Comparison of ENCODE assay signal across 28 cellular contexts in the genomic region with DNA sequence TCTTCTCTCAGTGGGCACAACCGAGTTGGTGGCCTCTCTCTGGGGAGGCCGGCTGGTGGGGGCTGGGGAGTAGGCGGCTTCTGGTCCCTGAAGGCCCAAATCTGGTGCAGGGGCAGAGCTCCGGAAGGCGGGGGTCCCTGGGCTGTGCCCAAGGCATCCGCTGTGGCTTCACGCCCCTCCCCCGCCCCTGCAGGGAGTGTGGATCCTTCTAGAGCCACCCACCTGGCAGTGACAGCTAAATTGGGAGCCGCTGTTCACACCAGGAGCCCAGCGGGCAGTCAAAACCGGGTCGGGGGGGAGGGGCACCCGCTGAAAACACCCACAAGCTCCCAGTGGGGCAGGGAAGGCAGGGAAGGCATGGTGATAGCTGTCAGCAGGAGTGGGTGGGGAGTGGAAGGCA. TPM values are rescaled to one million over a fixed set of nuclear protein-coding genes. Genes with fewer than 3 reads are reported as not detected.
"Had no signal": no experiment of that assay in that cellular context is flagged by ENCODE, and none has a peak within 500 bp of the region (broad histone marks: within the 10 kb centered on the region; RNA-seq: fewer than 3 reads in every experiment).

No MANE protein-coding gene starts in this region.

- H3K36me3 ChIP-seq: brain microvascular endothelial cell, breast epithelium had no signal

- H3K9me3 ChIP-seq: body of pancreas, breast epithelium had no signal

- H3K27me3 ChIP-seq: body of pancreas, breast epithelium had no signal

- DNase-seq: activated B cell treated with CpG ODN at 0.5 μM for 24 hours; activated CD4-positive, alpha-beta memory T cell treated with anti-CD3 and anti-CD28 coated beads for 36 hours; activated CD4-positive, alpha-beta T cell treated with anti-CD3 and anti-CD28 coated beads for 4 hours; activated CD4-positive, alpha-beta T cell treated with anti-CD3 and anti-CD28 coated beads, Interleukin-2, amount 10 ng/mL, durations not matched to agents 24 days and 14 days; activated CD4-positive, alpha-beta T cell treated with anti-CD3 and anti-CD28 coated beads, Interleukin-2, amount 50 U/mL, for 1 hour; activated CD4-positive, alpha-beta T cell treated with anti-CD3 and anti-CD28 coated beads, Interleukin-2, amount 50 U/mL, for 4 hours; activated CD4-positive, CD25-positive, alpha-beta regulatory T cell treated with anti-CD3 and anti-CD28 coated beads, Interleukin-2, amount 50 U/mL, for 72 hours; activated CD8-positive, alpha-beta memory T cell treated with anti-CD3 and anti-CD28 coated beads, Interleukin-2, amount 50 U/mL, for 4 hours; activated CD8-positive, alpha-beta T cell treated with anti-CD3 and anti-CD28 coated beads for 36 hours; activated effector memory CD4-positive, alpha-beta T cell treated with Interleukin-2 at 50 U/mL for 16 hours; activated gamma-delta T cell; activated naive CD4-positive, alpha-beta T cell treated with anti-CD3 and anti-CD28 coated beads, Interleukin-2, amount 10 ng/mL, durations not matched to agents 7 days and 5 days; activated naive CD4-positive, alpha-beta T cell treated with Interleukin-2 at 50 U/mL for 16 hours; activated naive CD8-positive, alpha-beta T cell treated with anti-CD3 and anti-CD28 coated beads, Interleukin-2, amount 10 ng/mL, durations not matched to agents 7 days and 5 days; activated naive CD8-positive, alpha-beta T cell treated with anti-CD3 and anti-CD28 coated beads, Interleukin-2, amount 50 U/mL, for 24 hours; activated T-cell treated with anti-CD3 and anti-CD28 coated beads for 4 hours; activated T-cell treated with anti-CD3 and anti-CD28 coated beads, Interleukin-2, amount 50 U/mL, for 1 hour; activated T-cell treated with anti-CD3 and anti-CD28 coated beads, Interleukin-2, amount 50 U/mL, for 4 hours; activated T-cell treated with anti-CD3 and anti-CD28 coated beads, Interleukin-2, amount 50 U/mL, for 72 hours; aorta; body of pancreas; brain microvascular endothelial cell; central memory CD4-positive, alpha-beta T cell; T-helper 1 cell; T-helper 2 cell; T-helper 9 cell had no signal

- H3K27ac ChIP-seq: body of pancreas, brain microvascular endothelial cell, breast epithelium, VCaP had no signal

- H3K4me1 ChIP-seq: body of pancreas had no signal

- ATAC-seq: activated CD8-positive, alpha-beta T cell treated with anti-CD3 and anti-CD28 coated beads for 36 hours; activated naive CD8-positive, alpha-beta T cell treated with anti-CD3 and anti-CD28 coated beads, Interleukin-2, amount 50 U/mL, for 24 hours; activated T-cell treated with anti-CD3 and anti-CD28 coated beads, Interleukin-2, amount 50 U/mL, for 4 hours; activated T-cell treated with anti-CD3 and anti-CD28 coated beads, Interleukin-2, amount 50 U/mL, for 72 hours; body of pancreas had no signal

- H3K4me3 ChIP-seq: body of pancreas, breast epithelium had no signal

RNA-seq across cellular contexts. Expression of a gene that starts 4.6 kb away (rescaled TPM):
- total RNA-seq: activated B cell treated with CpG ODN at 0.5 μM for 24 hours had no signal
